ENCODE assay signal across 8 cellular contexts in genomic region chr1:52920791-52921291, GRCh38. TPM values are rescaled to one million over a fixed set of nuclear protein-coding genes. Genes with fewer than 3 reads are reported as not detected.
A peak's percentile ranks its signal among the peaks of the same experiment; 100 is the strongest.
DNase-seq lines count a peak whose midpoint lies in the region; ATAC-seq and TF ChIP-seq lines count a peak whose summit lies in the region.

No MANE protein-coding gene starts in this region.

- no peak for ATAC-seq in activated CD8-positive, alpha-beta T cell treated with anti-CD3 and anti-CD28 coated beads for 36 hours
- ATAC-seq in Right ventricle myocardium inferior: peak; percentile 59
- ATAC-seq in GM19351 (IDR thresholded peaks at IDR 0.05; ENCODE audit: unreplicated experiment): no peak

- H3K14ac ChIP-seq in trophoblast cell (ENCODE audit: low read length): peak overlapping the region; percentile 90

- peak overlapping the region; percentile 91 for H3K18ac ChIP-seq in trophoblast cell (ENCODE audit: low read length)

- H4K8ac ChIP-seq in trophoblast cell (ENCODE audit: low read depth, low read length): peak overlapping the region; percentile 95

- CTCF ChIA-PET in activated CD8-positive, alpha-beta T cell treated with anti-CD3 and anti-CD28 coated beads for 36 hours (lab: Charles Lee): interaction anchor here (0.6 to 1.9 kb wide), 12 partner anchors 9 to 404 kb away, joined by 3 to 7 read pairs (median 4); partner anchors contain the start of gene ZYG11A

- peak; percentile 24 for DNase-seq in EH (ENCODE audit: low read depth)
- DNase-seq in activated CD8-positive, alpha-beta T cell treated with anti-CD3 and anti-CD28 coated beads for 36 hours: no peak
- peak; percentile 73 for DNase-seq in Right ventricle myocardium inferior (ENCODE audit: missing footprints)
- DNase-seq in trophoblast cell: peak in 1 of 2 donors; percentile 38
- DNase-seq in NCI-H748 (lab: John Stamatoyannopoulos, UW; ENCODE audit: unreplicated experiment): no peak
- no peak for DNase-seq in NCI-H82 treated with DMSO at 0.1 percent for 48 hours (lab: John Stamatoyannopoulos, UW; ENCODE audit: unreplicated experiment)
- no peak for DNase-seq in SW 1271 (lab: John Stamatoyannopoulos, UW)

- H3K9ac ChIP-seq in trophoblast cell (ENCODE audit: low read length): peak overlapping the region; percentile 83

- H3K4me1 ChIP-seq in trophoblast cell (ENCODE audit: control insufficient read depth in 1 of 2, insufficient read depth in 2 of 2, low read length in 2 of 2): peaks cover 8 to 13% of the 10 kb centered on the region in 2 experiments

- no peaks in the 10 kb centered on the region for H3K9me3 Mint-ChIP-seq in activated CD8-positive, alpha-beta T cell treated with anti-CD3 and anti-CD28 coated beads for 36 hours

- H3K79me1 ChIP-seq in trophoblast cell (ENCODE audit: low read length): peaks cover 7% of the 10 kb centered on the region

- peak overlapping the region; percentile 74 for H3K4me3 Mint-ChIP-seq in activated CD8-positive, alpha-beta T cell treated with anti-CD3 and anti-CD28 coated beads for 36 hours

- H3K27me3 Mint-ChIP-seq in activated CD8-positive, alpha-beta T cell treated with anti-CD3 and anti-CD28 coated beads for 36 hours: no peaks in the 10 kb centered on the region

- H2AK5ac ChIP-seq in trophoblast cell (ENCODE audit: low read length): no peak overlapping the region

- intact Hi-C loops in activated CD8-positive, alpha-beta T cell treated with anti-CD3 and anti-CD28 coated beads for 36 hours (cut with micrococcal nuclease): no loop called here
- intact Hi-C loops in Right ventricle myocardium inferior (cut with DNase I): no loop called here

- no peak for TF ChIP-seq CTCF in activated CD8-positive, alpha-beta T cell treated with anti-CD3 and anti-CD28 coated beads for 36 hours (IDR thresholded peaks at IDR 0.05)

- POLR2A ChIA-PET in activated CD8-positive, alpha-beta T cell treated with anti-CD3 and anti-CD28 coated beads for 36 hours (lab: Charles Lee): interaction anchor here (0.6 to 1.6 kb wide), 4 partner anchors 15 to 1952 kb away, joined by 3 to 6 read pairs (median 4); no protein-coding TSS in a partner anchor

- no peaks in the 10 kb centered on the region for H3K27me3 ChIP-seq in trophoblast cell (ENCODE audit: insufficient read depth, low read length)

- no peaks in the 10 kb centered on the region for H3K9me3 ChIP-seq in trophoblast cell (ENCODE audit: insufficient read depth, low read depth, low read length)

- H3K36me3 ChIP-seq in trophoblast cell (ENCODE audit: control insufficient read depth in 1 of 2, insufficient read depth in 2 of 2, low read length in 2 of 2): no peaks in the 10 kb centered on the region

- H2BK12ac ChIP-seq in trophoblast cell (ENCODE audit: low read length): no peak overlapping the region

- H4K91ac ChIP-seq in trophoblast cell (ENCODE audit: low read depth, low read length): peak overlapping the region; percentile 78

- peak overlapping the region; percentile 79 for H3K4me3 ChIP-seq in trophoblast cell (ENCODE audit: low read depth, low read length)

- WGBS in trophoblast cell (ENCODE audit: extremely low coverage, insufficient coverage, insufficient read length): no CpG with 5 or more reads among the region's 35 CpGs

- peaks cover 23% of the 10 kb centered on the region for H3K4me1 Mint-ChIP-seq in activated CD8-positive, alpha-beta T cell treated with anti-CD3 and anti-CD28 coated beads for 36 hours (ENCODE audit: low read depth)

- H4K12ac ChIP-seq in trophoblast cell (ENCODE audit: low read depth, low read length): peak overlapping the region; percentile 85

- H3K36me3 Mint-ChIP-seq in activated CD8-positive, alpha-beta T cell treated with anti-CD3 and anti-CD28 coated beads for 36 hours (ENCODE audit: low read depth): no peaks in the 10 kb centered on the region

- H3K27ac Mint-ChIP-seq in activated CD8-positive, alpha-beta T cell treated with anti-CD3 and anti-CD28 coated beads for 36 hours: peak overlapping the region; percentile 27

- no peak overlapping the region for H2BK5ac ChIP-seq in trophoblast cell (ENCODE audit: low read depth, low read length, poor library complexity)

- no peak overlapping the region for H3K4ac ChIP-seq in trophoblast cell (ENCODE audit: low read depth, low read length)

- peaks cover 5% of the 10 kb centered on the region for H3K79me2 ChIP-seq in trophoblast cell (ENCODE audit: control insufficient read depth, insufficient read depth, low read length, poor library complexity)

- no peak overlapping the region for H3K27ac ChIP-seq in trophoblast cell (ENCODE audit: low read depth, low read length)

- H3K23ac ChIP-seq in trophoblast cell (ENCODE audit: low read length): no peak overlapping the region

- peak overlapping the region; percentile 98 for H3K4me2 ChIP-seq in trophoblast cell (ENCODE audit: low read length)

- peak overlapping the region; percentile 93 for H2AFZ ChIP-seq in trophoblast cell (ENCODE audit: insufficient read depth, low read length, poor library complexity)

- H2BK120ac ChIP-seq in trophoblast cell (ENCODE audit: insufficient read depth, low read length, poor library complexity): no peak overlapping the region

RNA-seq across cellular contexts. Expression of gene ECHDC2, which starts 0.7 kb away (rescaled TPM):
- total RNA-seq in activated CD8-positive, alpha-beta T cell treated with anti-CD3 and anti-CD28 coated beads for 36 hours: 10 to 100 TPM; 32.6 to 36.4 TPM
- total RNA-seq in Right ventricle myocardium inferior: 136 TPM
- 25.0 and 26.7 TPM in 2 replicates for polyA plus RNA-seq in trophoblast cell (2013)

RNA-seq across cellular contexts. Expression of gene SCP2, which starts 6.2 kb away (rescaled TPM):
- 10 to 100 TPM; 60.7 to 66.8 TPM for total RNA-seq in activated CD8-positive, alpha-beta T cell treated with anti-CD3 and anti-CD28 coated beads for 36 hours
- total RNA-seq in Right ventricle myocardium inferior: 132 TPM
- polyA plus RNA-seq in trophoblast cell (2013): 40.0 and 40.1 TPM in 2 replicates

Comparison
In these comparisons a context has a peak if more than half of its experiments do, and no peak if none do; other contexts are left out.
1. DNase-seq: peak in EH (single experiment) and Right ventricle myocardium inferior (single experiment); none in activated CD8-positive, alpha-beta T cell treated with anti-CD3 and anti-CD28 coated beads for 36 hours (single experiment), NCI-H748 (single experiment), NCI-H82 treated with DMSO at 0.1 percent for 48 hours (single experiment) and SW 1271 (0 of 2).